ENCODE assay signal across 8 cellular contexts in genomic region chr1:1908506-1908791, GRCh38. TPM values are rescaled to one million over a fixed set of nuclear protein-coding genes. Genes with fewer than 3 reads are reported as not detected.
A peak's percentile ranks its signal among the peaks of the same experiment; 100 is the strongest.
DNase-seq lines count a peak whose midpoint lies in the region; ATAC-seq and TF ChIP-seq lines count a peak whose summit lies in the region.

No MANE protein-coding gene starts in this region.

- H3K9me3 ChIP-seq in OCI-LY7 (ENCODE audit: low read length) = no peaks in the 10 kb centered on the region

- H3K4me2 ChIP-seq in OCI-LY7 (ENCODE audit: low read length) = peak overlapping the region; percentile 92

- intact Hi-C loops in OCI-LY7 (cut with micrococcal nuclease; ENCODE audit: unreplicated experiment) = loop anchor here (5.0 kb wide), 1 partner anchor 186 kb away; the partner anchor contains the start of gene CDK11A

- no peak for DNase-seq in activated naive CD4-positive, alpha-beta T cell (lab: John Stamatoyannopoulos, UW)
- DNase-seq in OCI-LY7 (ENCODE audit: low spot score) (no peak), epithelial cell of esophagus (ENCODE audit: low read depth) (peak; percentile 34), osteocyte (ENCODE audit: extremely low spot score, unreplicated experiment) (no peak), amniotic stem cell (lab: John Stamatoyannopoulos, UW) (no peak)
- no peak for DNase-seq in stimulated activated CD4-positive, alpha-beta T cell treated with anti-CD3 and anti-CD28 coated beads, Interleukin-15, amount 100 ng/mL, for 24 hours

- no peaks in the 10 kb centered on the region for H3K36me3 Mint-ChIP-seq in activated naive CD4-positive, alpha-beta T cell treated with anti-CD3 and anti-CD28 coated beads, Interleukin-2, amount 50 U/mL, for 24 hours
- H3K36me3 Mint-ChIP-seq in osteocyte (ENCODE audit: unreplicated experiment) = no peaks in the 10 kb centered on the region

- peak overlapping the region; percentile 17; the same call in 1 of the 2 replicates for H2AFZ ChIP-seq in OCI-LY7 (ENCODE audit: low read length)

- BruUV-seq in OCI-LY7 (replicated peaks; lab: Mats Ljungman, UMichigan) = TSS peak; percentile 81

- no peak overlapping the region for H3K27ac Mint-ChIP-seq in activated naive CD4-positive, alpha-beta T cell treated with anti-CD3 and anti-CD28 coated beads, Interleukin-2, amount 50 U/mL, for 24 hours
- H3K27ac Mint-ChIP-seq in osteocyte (ENCODE audit: unreplicated experiment) = peak overlapping the region; percentile 73

- peaks cover 40% of the 10 kb centered on the region for H3K4me1 ChIP-seq in OCI-LY7 (ENCODE audit: insufficient read depth, low read length, poor library complexity, severe bottlenecking)

- CTCF ChIA-PET in OCI-LY7 (lab: Charles Lee; ENCODE audit: unreplicated experiment) = interaction anchor here (0.6 to 1.2 kb wide), 4 partner anchors 10 to 129 kb away, joined by 3 to 7 read pairs (median 5); no protein-coding TSS in a partner anchor

- no peaks in the 10 kb centered on the region for H3K36me3 ChIP-seq in OCI-LY7 (ENCODE audit: insufficient read depth, low read length)

- ATAC-seq in GM18907 (IDR thresholded peaks at IDR 0.05; ENCODE audit: unreplicated experiment) = no peak

- POLR2A ChIA-PET in OCI-LY7 (lab: Charles Lee) = interaction anchor here (0.6 to 2.9 kb wide), 7 partner anchors 9 to 190 kb away, joined by 3 to 8 read pairs (median 4); no protein-coding TSS in a partner anchor

- H3K27me3 Mint-ChIP-seq in activated naive CD4-positive, alpha-beta T cell treated with anti-CD3 and anti-CD28 coated beads, Interleukin-2, amount 50 U/mL, for 24 hours = no peaks in the 10 kb centered on the region
- no peaks in the 10 kb centered on the region for H3K27me3 Mint-ChIP-seq in osteocyte (ENCODE audit: unreplicated experiment)

- H3K9me2 ChIP-seq in OCI-LY7 (ENCODE audit: insufficient read depth, low read length) = no peaks in the 10 kb centered on the region

- peak overlapping the region; percentile 78 for H3K27ac ChIP-seq in OCI-LY7 (ENCODE audit: low read depth, low read length, poor library complexity, severe bottlenecking)

- H3K79me2 ChIP-seq in OCI-LY7 (ENCODE audit: insufficient read depth, low read depth, low read length) = no peaks in the 10 kb centered on the region

- TF ChIP-seq CTCF in OCI-LY7 (conservative IDR thresholded peaks at IDR 0.05; ENCODE audit: low read length) (no peak), epithelial cell of esophagus (IDR thresholded peaks at IDR 0.05; ENCODE audit: insufficient read depth, low read depth, low read length, missing control alignments) (no peak), osteocyte (IDR thresholded peaks at IDR 0.05) (no peak)

- H3K9me3 Mint-ChIP-seq in activated naive CD4-positive, alpha-beta T cell treated with anti-CD3 and anti-CD28 coated beads, Interleukin-2, amount 50 U/mL, for 24 hours = no peaks in the 10 kb centered on the region
- H3K9me3 Mint-ChIP-seq in osteocyte (ENCODE audit: unreplicated experiment) = no peaks in the 10 kb centered on the region

- peak overlapping the region; percentile 76 for H3K4me3 ChIP-seq in OCI-LY7 (ENCODE audit: low read depth, low read length, poor library complexity, severe bottlenecking)
- H3K4me3 ChIP-seq in epithelial cell of esophagus (ENCODE audit: low read length) = peak overlapping the region; percentile 54

- H3K4me1 Mint-ChIP-seq in activated naive CD4-positive, alpha-beta T cell treated with anti-CD3 and anti-CD28 coated beads, Interleukin-2, amount 50 U/mL, for 24 hours = peaks cover 13% of the 10 kb centered on the region
- H3K4me1 Mint-ChIP-seq in osteocyte (ENCODE audit: unreplicated experiment) = peaks cover 30% of the 10 kb centered on the region

- no peaks in the 10 kb centered on the region for H4K20me1 ChIP-seq in OCI-LY7 (ENCODE audit: insufficient read depth, low read length)

- peak overlapping the region; percentile 47 for H3K4me3 Mint-ChIP-seq in activated naive CD4-positive, alpha-beta T cell treated with anti-CD3 and anti-CD28 coated beads, Interleukin-2, amount 50 U/mL, for 24 hours
- peak overlapping the region; percentile 69 for H3K4me3 Mint-ChIP-seq in osteocyte (ENCODE audit: unreplicated experiment)

RNA-seq across cellular contexts. Expression of gene CALML6, which starts 6.6 kb away (rescaled TPM):
- 0.54 and 0.88 TPM in 2 replicates for total RNA-seq in OCI-LY7 (2014; rRNA removed; shearing (Covaris generic))
- 2.4 and 5.1 TPM in 2 replicates for total RNA-seq in OCI-LY7 (2022)
- 2.5 and 2.7 TPM in 2 replicates for total RNA-seq in osteocyte

RNA-seq across cellular contexts. Expression of gene TMEM52, which starts 10.6 kb away (rescaled TPM):
- total RNA-seq in OCI-LY7 (2014; rRNA removed; shearing (Covaris generic)) = 0.46 and 1.7 TPM in 2 replicates
- 2.5 and 2.7 TPM in 2 replicates for total RNA-seq in OCI-LY7 (2022)
- 1.5 TPM in 1 of 2 replicates, not detected in the other for total RNA-seq in osteocyte

RNA-seq across cellular contexts. Expression of gene GNB1, which starts 17.6 kb away (rescaled TPM):
- 86.9 and 101 TPM in 2 replicates for total RNA-seq in OCI-LY7 (2014; rRNA removed; shearing (Covaris generic))
- 502 and 563 TPM in 2 replicates for total RNA-seq in OCI-LY7 (2022)
- total RNA-seq in osteocyte = 394 and 407 TPM in 2 replicates
